25 cellular contexts compared by ENCODE assay signal in genomic region chr1:25832336-25833037, GRCh38. TPM values are rescaled to one million over a fixed set of nuclear protein-coding genes. Genes with fewer than 3 reads are reported as not detected.
DNase-seq lines count a peak whose midpoint lies in the region; ATAC-seq and TF ChIP-seq lines count a peak whose summit lies in the region.
"Had no signal": no experiment of that assay in that cellular context is flagged by ENCODE, and none has a peak within 500 bp of the region (broad histone marks: within the 10 kb centered on the region; RNA-seq: fewer than 3 reads in every experiment).

No MANE protein-coding gene starts in this region.

- intact Hi-C loops in left colon (cut with DNase I, micrococcal nuclease) = no loop called here
- intact Hi-C loops in aorta (cut with DNase I) = no loop called here

- peaks cover 10% of the 10 kb centered on the region; the same call in 1 of the 2 replicates for H4K20me1 ChIP-seq in BLaER1

- 82 to 83% methylated on average over 6 of the region's 6 CpGs for WGBS in aorta, 2 donors

- no peak overlapping the region for H3K4me3 ChIP-seq in BLaER1
- no peak overlapping the region for H3K4me3 ChIP-seq in HL-60 (replicated peaks; ENCODE audit: insufficient read depth, low read length)
- H3K4me3 ChIP-seq in aorta (ENCODE audit: low read length in 2 of 2) = no peak overlapping the region
- H3K4me3 ChIP-seq: gastrocnemius medialis, skin epidermis, suprapubic skin, uterus had no signal

- H3K27ac ChIP-seq in BLaER1 = no peak overlapping the region
- peak overlapping the region; percentile 44 for H3K27ac ChIP-seq in HL-60 (replicated peaks)
- H3K27ac ChIP-seq in VCaP = peak overlapping the region; percentile 18; the same call in 1 of the 2 replicates
- H3K27ac ChIP-seq in aorta (ENCODE audit: low read depth in 1 of 2, low read length in 2 of 2) = no peak overlapping the region
- H3K27ac ChIP-seq: gastrocnemius medialis, skin epidermis, suprapubic skin, uterus had no signal

- H3K36me3 ChIP-seq in BLaER1 (peaks cover 96% of the 10 kb centered on the region), aorta (ENCODE audit: control insufficient read depth in 1 of 2, insufficient read depth in 2 of 2, low read length in 1 of 2) (peaks cover 17 to 26% of the 10 kb centered on the region in 2 donors)
- H3K36me3 ChIP-seq: uterus had no signal

- peak overlapping the region; percentile 31 for H3K4me2 ChIP-seq in BLaER1

- H3K9ac ChIP-seq in BLaER1 = no peak overlapping the region; the same call in 1 of the 2 replicates

- in situ Hi-C loops in KBM-7 (cut with MboI; ENCODE audit: low pct_unique_long_range_greater_than_20kb, low sequenced_read_pairs) = no loop called here

- ATAC-seq in left colon (peak; percentile 58), aorta (ENCODE audit: low FRiP score) (no peak), GM18517 (IDR thresholded peaks at IDR 0.05; ENCODE audit: unreplicated experiment) (no peak)
- ATAC-seq: gastrocnemius medialis; stimulated activated effector memory CD8-positive, alpha-beta T cell treated with anti-CD3 and anti-CD28 coated beads, Interleukin-12 subunit alpha, Interleukin-12 subunit beta, amount 100 ng/mL, for 72 hours had no signal

- TF ChIP-seq CTCF in HL-60 (IDR thresholded peaks at IDR 0.05; ENCODE audit: insufficient read depth, low read length) (no peak), VCaP (conservative IDR thresholded peaks at IDR 0.05) (no peak)

- H3K9me3 ChIP-seq in BLaER1 (no peaks in the 10 kb centered on the region), aorta (ENCODE audit: control insufficient read depth, low read length) (no peaks in the 10 kb centered on the region)
- H3K9me3 ChIP-seq: gastrocnemius medialis, suprapubic skin, uterus had no signal

- H3K27me3 ChIP-seq in BLaER1 = no peaks in the 10 kb centered on the region
- H3K27me3 ChIP-seq in HL-60 (ENCODE audit: insufficient read depth, poor library complexity, severe bottlenecking) = no peaks in the 10 kb centered on the region
- no peaks in the 10 kb centered on the region for H3K27me3 ChIP-seq in aorta (ENCODE audit: control insufficient read depth in 1 of 2, insufficient read depth in 2 of 2, low read length in 1 of 2)
- H3K27me3 ChIP-seq: gastrocnemius medialis, suprapubic skin, uterus had no signal

- no peak for DNase-seq in HL-60 (ENCODE audit: low read depth in 1 of 2, low spot score in 1 of 2)
- no peak for DNase-seq in left colon
- no peak for DNase-seq in NCI-H1092 treated with DMSO at 0.1 percent for 48 hours (lab: John Stamatoyannopoulos, UW)
- DNase-seq in KBM-7 = no peak
- no peak for DNase-seq in aorta
- DNase-seq: activated CD4-positive, alpha-beta T cell treated with anti-CD3 and anti-CD28 coated beads for 4 hours; activated naive CD4-positive, alpha-beta T cell treated with anti-CD3 and anti-CD28 coated beads, Interleukin-2, amount 50 U/mL, for 16 hours; CD4-positive, CD25-positive, alpha-beta regulatory T cell; cerebellar nuclear complex; effector CD4-positive, alpha-beta T cell; gastrocnemius medialis; hypothalamus; NCI-H146; NCI-H2171 treated with DMSO at 0.1 percent for 48 hours; NCI-H526; stimulated activated CD4-positive, alpha-beta T cell treated with anti-CD3 and anti-CD28 coated beads, Interleukin-2, amount 100 ng/mL, for 24 hours; SW 1271; uterus had no signal

- H3K4me1 ChIP-seq in BLaER1 (peaks cover 16% of the 10 kb centered on the region), aorta (ENCODE audit: control insufficient read depth in 1 of 2, insufficient read depth in 2 of 2, low read length in 2 of 2) (no peaks in the 10 kb centered on the region)
- H3K4me1 ChIP-seq: gastrocnemius medialis, uterus had no signal

RNA-seq across cellular contexts. Expression of gene MTFR1L, which starts 12.7 kb away (rescaled TPM):
- total RNA-seq in left colon (10 to 100 TPM; 42.1 to 59.4 TPM), aorta (10 to 100 TPM; 54.0 to 59.6 TPM)
- 10 to 100 TPM; 52.2 to 72.3 TPM for polyA plus RNA-seq in aorta

RNA-seq across cellular contexts. Expression of gene AUNIP, which starts 26.8 kb away (rescaled TPM):
- total RNA-seq in left colon (under 1 TPM in 1 of 2 donors, not detected in 1; 0.98 TPM), aorta (not detected)
- polyA plus RNA-seq in aorta = not detected
- total RNA-seq: CD4-positive, CD25-positive, alpha-beta regulatory T cell; gastrocnemius medialis had no signal
- polyA plus RNA-seq: IgD-negative memory B cell had no signal

RNA-seq across cellular contexts. Expression of gene SELENON, which starts 32.5 kb away (rescaled TPM):
- total RNA-seq in left colon (10 to 100 TPM; 29.6 to 33.2 TPM), aorta (10 to 100 TPM; 68.0 to 79.4 TPM)
- 10 to 100 TPM; 13.1 to 36.9 TPM for polyA plus RNA-seq in aorta

RNA-seq across cellular contexts. Expression of gene PAQR7, which starts 43.0 kb away (rescaled TPM):
- 1 to 10 TPM; 2.3 to 3.3 TPM for total RNA-seq in left colon
- total RNA-seq in aorta = 10 to 100 TPM in 1 of 2 donors, 1 to 10 TPM in 1; 6.4 to 11.3 TPM
- 1 to 10 TPM; 7.9 to 8.5 TPM for polyA plus RNA-seq in aorta

Comparison
In these comparisons a context has a peak if more than half of its experiments do, and no peak if none do; other contexts are left out.
1. H3K27ac ChIP-seq: peak in HL-60 (single experiment) and VCaP (single experiment); none in BLaER1 (single experiment) and aorta (0 of 2).